Comparison of ENCODE assay signal across 27 cellular contexts in genomic region chr10:49599546-49599945, GRCh38. TPM values are rescaled to one million over a fixed set of nuclear protein-coding genes. Genes with fewer than 3 reads are reported as not detected.
DNase-seq lines count a peak whose midpoint lies in the region; ATAC-seq and TF ChIP-seq lines count a peak whose summit lies in the region.
"Had no signal": no experiment of that assay in that cellular context is flagged by ENCODE, and none has a peak within 500 bp of the region (broad histone marks: within the 10 kb centered on the region; RNA-seq: fewer than 3 reads in every experiment).

No MANE protein-coding gene starts in this region.

- H3K4me3 ChIP-seq in osteoblast (ENCODE audit: insufficient read depth, low read length), result no peak overlapping the region
- H3K4me3 ChIP-seq: A549, MG63, PC-9, SJCRH30 had no signal

- H3K27me3 ChIP-seq in osteoblast (ENCODE audit: insufficient read depth, low read length), result peaks cover 18% of the 10 kb centered on the region

- peak; percentile 13 for DNase-seq in AG20443 (ENCODE audit: low spot score)
- DNase-seq in GM10248 (ENCODE audit: extremely low spot score), result peak; percentile 15
- peak; percentile 36 for DNase-seq in ecto neural progenitor cell (ENCODE audit: low spot score)
- peak; percentile 69 for DNase-seq in osteoblast (ENCODE audit: insufficient read length, low spot score, missing footprints)
- DNase-seq: DMS79 treated with DMSO at 0.1 percent for 48 hours, GF-D8, KG1, MG63, NCI-H1105 treated with DMSO at 0.1 percent for 48 hours, NCI-H2029 treated with DMSO at 0.1 percent for 48 hours, NCI-H2227 treated with DMSO at 0.1 percent for 48 hours, NCI-H526 treated with DMSO at 0.1 percent for 48 hours, SJCRH30 had no signal

- CTCF ChIA-PET in GM10248 (lab: Yijun Ruan, JAX), result interaction anchor here (1.0 to 1.6 kb wide), 3 partner anchors 7 to 625 kb away, joined by 3 to 5 read pairs (median 4); no protein-coding TSS in a partner anchor

- TF ChIP-seq CTCF in GM10248 (IDR thresholded peaks at IDR 0.05; ENCODE audit: control extremely low read depth, extremely low read depth, low read depth, missing control alignments) (no peak), osteoblast (IDR thresholded peaks at IDR 0.05; ENCODE audit: extremely low read depth, low read depth, low read length) (no peak)

- H3K36me3 ChIP-seq in osteoblast (ENCODE audit: insufficient read depth, low read length), result no peaks in the 10 kb centered on the region
- H3K36me3 ChIP-seq: MG63, SJCRH30 had no signal

- no peaks in the 10 kb centered on the region for H4K20me1 ChIP-seq in osteoblast (ENCODE audit: insufficient read depth, low read length)

- H3K27ac ChIP-seq in osteoblast (ENCODE audit: low read depth, low read length), result no peak overlapping the region
- H3K27ac ChIP-seq: A549, C4-2B, PC-9, SJCRH30 had no signal

- H3K79me2 ChIP-seq in osteoblast (ENCODE audit: insufficient read depth, low read length), result no peaks in the 10 kb centered on the region

- H3K4me2 ChIP-seq in osteoblast (ENCODE audit: insufficient read depth, low read length), result no peak overlapping the region
- H3K4me2 ChIP-seq: A549, PC-9 had no signal

- H3K4me1 ChIP-seq in osteoblast (ENCODE audit: insufficient read depth, low read length), result peaks cover 11% of the 10 kb centered on the region
- H3K4me1 ChIP-seq: A549, SJCRH30 had no signal

- H2AFZ ChIP-seq in osteoblast (ENCODE audit: low read length), result no peak overlapping the region
- H2AFZ ChIP-seq: PC-9 had no signal

- no peak for ATAC-seq in GM21717 (IDR thresholded peaks at IDR 0.05; ENCODE audit: unreplicated experiment)
- ATAC-seq in GM18498 (IDR thresholded peaks at IDR 0.05; ENCODE audit: unreplicated experiment), result no peak
- ATAC-seq in HG02885 (IDR thresholded peaks at IDR 0.05; ENCODE audit: poor library complexity, unreplicated experiment), result no peak
- ATAC-seq in HG02610 (IDR thresholded peaks at IDR 0.05; ENCODE audit: unreplicated experiment), result no peak
- ATAC-seq: A549; CD8-positive, alpha-beta T cell; Right ventricle myocardium inferior had no signal

- POLR2A ChIA-PET in GM10248 (lab: Yijun Ruan, JAX), result no interaction called here

- H3K9me3 ChIP-seq in osteoblast (ENCODE audit: low read depth, low read length), result no peaks in the 10 kb centered on the region
- H3K9me3 ChIP-seq: A549, MG63, SJCRH30 had no signal

RNA-seq across cellular contexts. Expression of gene SLC18A3, which starts 10.6 kb away (rescaled TPM):
- total RNA-seq in osteoblast, result not detected in 2 replicates
- total RNA-seq: B cell; CD8-positive, alpha-beta T cell; H4; IMR-90; NCI-H460; PC-9; Right ventricle myocardium inferior; RPMI7951; SJCRH30 had no signal

RNA-seq across cellular contexts. Expression of gene CHAT, which starts 14.3 kb away (rescaled TPM):
- total RNA-seq in osteoblast, result not detected in 2 replicates
- total RNA-seq: B cell; CD8-positive, alpha-beta T cell; H4; IMR-90; NCI-H460; PC-9; Right ventricle myocardium inferior; RPMI7951; SJCRH30 had no signal

Comparison
In these comparisons a context has a peak if more than half of its experiments do, and no peak if none do; other contexts are left out.
1. DNase-seq: peak in every context shown above with its lines; median percentile 69 in osteoblast; 36 in ecto neural progenitor cell; 15 in GM10248; 13 in AG20443.